Comparison of ENCODE assay signal across 1 cellular context in genomic region chr17:50571681-50572080, GRCh38.
TF ChIP-seq lines count a peak whose summit lies in the region.

No MANE protein-coding gene starts in this region.

TF ChIP-seq in H1, 55 proteins besides CTCF, POLR2A, EP300 and RAD21:
- TF ChIP-seq BCL11A (IDR thresholded peaks at IDR 0.05; ENCODE audit: low read depth in 2 of 2, low read length in 2 of 2) (no peak), EGR1 (IDR thresholded peaks at IDR 0.05; ENCODE audit: borderline replicate concordance, low read depth, low read length) (no peak), KDM5A (IDR thresholded peaks at IDR 0.05; ENCODE audit: low read length) (no peak), ATF2 (IDR thresholded peaks at IDR 0.05; ENCODE audit: low read length) (no peak)
TF ChIP-seq in H1: peak in this region for 0.
